Comparison of ENCODE assay signal across 9 cellular contexts in the genomic region with DNA sequence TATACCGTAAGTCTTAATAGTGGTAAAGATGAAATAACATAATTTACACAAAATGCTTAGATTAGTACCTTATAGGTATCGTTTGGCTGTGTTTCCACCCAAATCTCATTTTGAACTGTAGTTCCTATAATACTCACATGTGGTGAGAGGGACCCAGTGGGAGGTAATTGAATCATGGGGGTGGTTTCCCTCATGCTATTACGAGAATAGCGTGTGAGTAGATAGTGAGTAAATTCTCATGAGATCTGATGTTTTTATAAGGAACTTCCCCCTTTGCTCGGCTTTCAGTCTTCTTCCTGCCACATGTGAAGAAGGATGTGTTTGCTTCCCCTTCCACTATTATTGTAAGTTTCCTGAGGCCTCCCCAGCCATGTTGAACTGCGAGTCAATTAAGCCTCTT.
A peak's percentile ranks its signal among the peaks of the same experiment; 100 is the strongest.
DNase-seq lines count a peak whose midpoint lies in the region; ATAC-seq and TF ChIP-seq lines count a peak whose summit lies in the region.
"Had no signal": no experiment of that assay in that cellular context is flagged by ENCODE, and none has a peak within 500 bp of the region (broad histone marks: within the 10 kb centered on the region; RNA-seq: fewer than 3 reads in every experiment).

No MANE protein-coding gene starts in this region.

- DNase-seq in GF-D8 (lab: John Stamatoyannopoulos, UW) (peak; percentile 62), HT1080 (ENCODE audit: low read depth) (peak; percentile 80), endothelial cell (ENCODE audit: low spot score) (peak; percentile 44), neuronal stem cell (ENCODE audit: low spot score) (no peak), NCI-H446 (lab: John Stamatoyannopoulos, UW) (no peak)
- no peak for DNase-seq in stimulated activated naive CD8-positive, alpha-beta T cell treated with anti-CD3 and anti-CD28 coated beads, Interleukin-15, amount 100 ng/mL, for 72 hours
- DNase-seq: PC-9 had no signal

- no peak overlapping the region for H3K23ac ChIP-seq in neuronal stem cell (ENCODE audit: low read depth, low read length, poor library complexity)

- H3K36me3 ChIP-seq in neuronal stem cell (replicated peaks in 1 of 2; ENCODE audit: control insufficient read depth in 2 of 2, insufficient read depth in 2 of 2, low read length in 2 of 2), result no peaks in the 10 kb centered on the region

- no peak overlapping the region for H3K4me3 ChIP-seq in neuronal stem cell (ENCODE audit: low read length in 2 of 2)
- H3K4me3 ChIP-seq: PC-9 had no signal

- no peak overlapping the region for H2BK5ac ChIP-seq in neuronal stem cell (ENCODE audit: low read length)

- no peak overlapping the region for H3K18ac ChIP-seq in neuronal stem cell (ENCODE audit: low read length)

- H2BK15ac ChIP-seq in neuronal stem cell (ENCODE audit: low read length), result no peak overlapping the region

- no peak overlapping the region for H4K91ac ChIP-seq in neuronal stem cell (ENCODE audit: low read depth, low read length, poor library complexity)

- WGBS in neuronal stem cell (ENCODE audit: extremely low coverage in 2 of 2, insufficient read length in 2 of 2, insufficient replicate concordance in 1 of 2), 2 donors, result no CpG with 5 or more reads among the region's 6 CpGs

- H3K4me2 ChIP-seq in neuronal stem cell (ENCODE audit: insufficient read depth, low read length, poor library complexity, severe bottlenecking), result no peak overlapping the region
- H3K4me2 ChIP-seq: PC-9 had no signal

- H3K14ac ChIP-seq in neuronal stem cell (ENCODE audit: low read length), result no peak overlapping the region

- ATAC-seq in HG02571 (IDR thresholded peaks at IDR 0.05; ENCODE audit: unreplicated experiment) (peak; percentile 74), GM21737 (IDR thresholded peaks at IDR 0.05; ENCODE audit: unreplicated experiment) (no peak)
- ATAC-seq in stimulated activated naive CD8-positive, alpha-beta T cell treated with anti-CD3 and anti-CD28 coated beads, Interleukin-15, amount 100 ng/mL, for 72 hours, result no peak

- H2BK120ac ChIP-seq in neuronal stem cell (ENCODE audit: low read depth, low read length), result no peak overlapping the region

- no peak overlapping the region for H2BK12ac ChIP-seq in neuronal stem cell (ENCODE audit: low read length)

- H3K4me3 Mint-ChIP-seq in endothelial cell (ENCODE audit: unreplicated experiment), result peak overlapping the region; percentile 68
- no peak overlapping the region for H3K4me3 Mint-ChIP-seq in stimulated activated naive CD8-positive, alpha-beta T cell treated with anti-CD3 and anti-CD28 coated beads, Interleukin-15, amount 100 ng/mL, for 72 hours

- H2AFZ ChIP-seq in neuronal stem cell (ENCODE audit: low read length), result no peak overlapping the region
- H2AFZ ChIP-seq: PC-9 had no signal

- peak overlapping the region; percentile 97 for H3K27ac Mint-ChIP-seq in endothelial cell (ENCODE audit: unreplicated experiment)
- H3K27ac Mint-ChIP-seq in stimulated activated naive CD8-positive, alpha-beta T cell treated with anti-CD3 and anti-CD28 coated beads, Interleukin-15, amount 100 ng/mL, for 72 hours, result no peak overlapping the region

- no peak overlapping the region for H3K9ac ChIP-seq in neuronal stem cell (ENCODE audit: low read depth, low read length, poor library complexity)

- H3K27ac ChIP-seq in neuronal stem cell (replicated peaks; ENCODE audit: low read length), result no peak overlapping the region
- H3K27ac ChIP-seq: PC-9 had no signal

- no peaks in the 10 kb centered on the region for H3K79me1 ChIP-seq in neuronal stem cell (ENCODE audit: low read depth, low read length)

- H3K9me3 Mint-ChIP-seq in endothelial cell (ENCODE audit: unreplicated experiment), result no peaks in the 10 kb centered on the region
- H3K9me3 Mint-ChIP-seq in stimulated activated naive CD8-positive, alpha-beta T cell treated with anti-CD3 and anti-CD28 coated beads, Interleukin-15, amount 100 ng/mL, for 72 hours, result no peaks in the 10 kb centered on the region

- TF ChIP-seq CTCF in endothelial cell (IDR thresholded peaks at IDR 0.05; ENCODE audit: unreplicated experiment), result no peak

- peaks cover 24% of the 10 kb centered on the region for H3K4me1 Mint-ChIP-seq in endothelial cell (ENCODE audit: unreplicated experiment)
- no peaks in the 10 kb centered on the region for H3K4me1 Mint-ChIP-seq in stimulated activated naive CD8-positive, alpha-beta T cell treated with anti-CD3 and anti-CD28 coated beads, Interleukin-15, amount 100 ng/mL, for 72 hours

- H4K8ac ChIP-seq in neuronal stem cell (ENCODE audit: low read depth, low read length), result no peak overlapping the region

- H3K27me3 ChIP-seq in neuronal stem cell (ENCODE audit: control insufficient read depth in 3 of 3, insufficient read depth in 3 of 3, low read depth in 1 of 3, low read length in 3 of 3), result no peaks in the 10 kb centered on the region

- H3K27me3 Mint-ChIP-seq in endothelial cell (ENCODE audit: unreplicated experiment), result no peaks in the 10 kb centered on the region
- no peaks in the 10 kb centered on the region for H3K27me3 Mint-ChIP-seq in stimulated activated naive CD8-positive, alpha-beta T cell treated with anti-CD3 and anti-CD28 coated beads, Interleukin-15, amount 100 ng/mL, for 72 hours

- no peak overlapping the region for H3K4ac ChIP-seq in neuronal stem cell (ENCODE audit: low read length)

- H3K9me3 ChIP-seq in neuronal stem cell (replicated peaks in 1 of 2; ENCODE audit: control insufficient read depth in 2 of 2, insufficient read depth in 1 of 2, low read depth in 1 of 2, low read length in 2 of 2), result no peaks in the 10 kb centered on the region

- H2AK5ac ChIP-seq in neuronal stem cell (ENCODE audit: low read depth, low read length), result no peak overlapping the region

- no peaks in the 10 kb centered on the region for H3K4me1 ChIP-seq in neuronal stem cell (ENCODE audit: control insufficient read depth in 2 of 2, insufficient read depth in 1 of 2, low read depth in 1 of 2, low read length in 2 of 2)

- peaks cover 7% of the 10 kb centered on the region for H3K36me3 Mint-ChIP-seq in endothelial cell (ENCODE audit: low read depth, unreplicated experiment)

Comparison
In these comparisons a context has a peak if more than half of its experiments do, and no peak if none do; other contexts are left out.
1. DNase-seq: peak in GF-D8 (single experiment), HT1080 (single experiment) and endothelial cell (single experiment); none in neuronal stem cell (single experiment), NCI-H446 (0 of 2) and stimulated activated naive CD8-positive, alpha-beta T cell treated with anti-CD3 and anti-CD28 coated beads, Interleukin-15, amount 100 ng/mL, for 72 hours (0 of 2).